In the genomic region with DNA sequence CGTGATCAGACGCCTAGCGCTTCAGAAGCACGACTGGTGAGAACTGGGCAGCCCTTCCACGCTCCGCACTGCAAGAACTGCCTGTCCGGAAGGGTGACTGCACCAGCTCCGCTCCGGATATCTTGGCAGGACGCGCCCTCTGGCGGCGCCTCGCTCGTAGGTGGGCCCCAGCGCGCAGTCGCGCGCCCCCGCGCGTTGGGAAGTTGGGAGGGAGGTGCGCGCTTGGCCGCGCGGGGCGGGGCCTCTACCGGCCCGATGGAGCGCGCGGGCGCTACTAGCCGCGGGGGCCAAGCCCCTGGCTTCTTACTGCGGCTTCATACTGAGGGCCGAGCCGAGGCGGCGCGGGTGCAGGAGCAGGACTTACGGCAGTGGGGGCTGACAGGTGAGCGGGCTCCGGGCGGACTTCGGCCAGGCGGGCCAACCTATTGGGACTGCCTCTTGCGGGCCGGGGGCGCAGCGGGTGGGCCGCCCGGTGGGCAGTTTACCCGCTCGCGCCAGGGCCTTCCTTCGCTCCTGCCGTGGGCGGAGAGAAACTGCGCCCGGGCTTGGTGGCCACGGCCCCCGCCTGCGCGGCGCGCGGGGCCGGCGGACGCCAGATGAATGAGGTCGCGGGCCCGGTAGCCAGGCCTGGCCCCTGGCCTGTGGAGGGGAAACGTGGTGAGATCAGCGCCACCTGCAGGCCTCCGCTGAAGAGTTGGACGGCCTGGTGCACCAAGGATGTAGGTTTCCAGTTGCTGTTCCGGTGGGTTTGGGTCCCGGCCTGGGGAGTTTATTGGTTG, we compare ENCODE assay signal across 8 cellular contexts. TPM values are rescaled to one million over a fixed set of nuclear protein-coding genes. Genes with fewer than 3 reads are reported as not detected.
DNase-seq lines count a peak whose midpoint lies in the region; ATAC-seq and TF ChIP-seq lines count a peak whose summit lies in the region.

A gene (plus strand): TSS at position 236 of the 779 bp plus-strand sequence. CDS start 20 bp downstream, at position 256.

- H3K9me3 Mint-ChIP-seq in GM23338 (peaks cover 6% of the 10 kb centered on the region; the same call in 2 of the 3 replicates), natural killer cell (no peaks in the 10 kb centered on the region)

- H3K36me3 ChIP-seq in GM23338 (ENCODE audit: insufficient read depth) = no peaks in the 10 kb centered on the region

- TF ChIP-seq CTCF in GM23338 (conservative IDR thresholded peaks at IDR 0.05; ENCODE audit: low read depth in 2 of 2) (peak; percentile 64 to 98), fibroblast of mammary gland (conservative IDR thresholded peaks at IDR 0.05; ENCODE audit: control insufficient read depth, insufficient read depth, low read depth, low read length) (peak; percentile 68), natural killer cell (IDR thresholded peaks at IDR 0.05) (peak; percentile 78)

- peak within 1 kb of the TSS; percentile 78 for H3K4me2 ChIP-seq in GM23338

- H3K27me3 Mint-ChIP-seq in GM23338 (ENCODE audit: insufficient read depth, low read depth, poor library complexity) = peaks cover 11% of the 10 kb centered on the region
- H3K27me3 Mint-ChIP-seq in natural killer cell (ENCODE audit: low read depth in 2 of 2) = peaks cover 0 to 8% of the 10 kb centered on the region in 2 donors

- peak within 1 kb of the TSS; percentile 80; the same call in 1 of the 2 replicates for H2AFZ ChIP-seq in GM23338

- H3K27ac Mint-ChIP-seq in GM23338 (no peak within 1 kb of the TSS; the same call in 1 of the 2 replicates), natural killer cell (peak within 1 kb of the TSS; percentile 81 to 89)

- H3K9me2 ChIP-seq in GM23338 (ENCODE audit: insufficient read depth) = 0 out of 2 replicates have a peak, but pooled peaks cover 4% of the 10 kb centered on the region

- no peaks in the 10 kb centered on the region for H3F3A ChIP-seq in GM23338 (replicated peaks; ENCODE audit: low read depth)

- peaks cover 49% of the 10 kb centered on the region for H3K4me1 Mint-ChIP-seq in GM23338
- H3K4me1 Mint-ChIP-seq in natural killer cell = peaks cover 30 to 42% of the 10 kb centered on the region in 2 donors

- H3K4me3 ChIP-seq in GM23338 = peak within 1 kb of the TSS; percentile 84
- peak within 1 kb of the TSS; percentile 84 for H3K4me3 ChIP-seq in fibroblast of mammary gland (ENCODE audit: control insufficient read depth, low read depth, low read length)

- peaks cover 16% of the 10 kb centered on the region; the same call in 1 of the 2 replicates for H4K20me1 ChIP-seq in GM23338 (replicated peaks; ENCODE audit: insufficient read depth)

- H3K27ac ChIP-seq in GM23338 (ENCODE audit: low read depth) = peak within 1 kb of the TSS; percentile 67; the same call in 1 of the 2 replicates

- ATAC-seq in GM23338 (peak; percentile 93), natural killer cell (peak; percentile 92 to 99 (median 93))

- no peaks in the 10 kb centered on the region; the same call in 1 of the 2 replicates for H3K27me3 ChIP-seq in GM23338 (ENCODE audit: insufficient read depth)

- DNase-seq in EH (ENCODE audit: low read depth) (peak; percentile 93), GM23338 (ENCODE audit: low spot score) (peak; percentile 95), LHCN-M2 (ENCODE audit: low read depth) (peak; percentile 93), RPMI7951 (ENCODE audit: low read depth) (peak; percentile 92), fibroblast of mammary gland (ENCODE audit: low read depth) (peak; percentile 95), natural killer cell (peak; percentile 92)
- peak; percentile 87 to 89 for DNase-seq in activated T-helper 1 cell treated with anti-CD3 and anti-CD28 coated beads, Interleukin-2, amount 50 U/mL, for 16 hours (ENCODE audit: low read depth in 1 of 2, low spot score in 1 of 2)
- DNase-seq in stimulated activated naive CD4-positive, alpha-beta T cell treated with Interleukin-2 at 50 U/mL for 16 hours (lab: John Stamatoyannopoulos, UW) = peak; percentile 91

- intact Hi-C loops in natural killer cell (cut with micrococcal nuclease) = loop anchor here (1.0 to 10.0 kb wide), 2 partner anchors 70 to 1012 kb away; a partner anchor contains a TSS

- peaks cover 43% of the 10 kb centered on the region for H3K79me2 ChIP-seq in GM23338 (replicated peaks; ENCODE audit: insufficient read depth)

- H3K36me3 Mint-ChIP-seq in GM23338 (ENCODE audit: low read depth) (peaks cover 6% of the 10 kb centered on the region; the same call in 1 of the 3 replicates), natural killer cell (no peaks in the 10 kb centered on the region)

- H3K4me1 ChIP-seq in GM23338 (ENCODE audit: insufficient read depth) = peaks cover 50% of the 10 kb centered on the region

- H3K4me3 Mint-ChIP-seq in GM23338 (peak within 1 kb of the TSS; percentile 91), natural killer cell (peak within 1 kb of the TSS; percentile 95)

TF ChIP-seq in GM23338, 12 proteins besides CTCF, POLR2A, EP300 and RAD21:
- TF ChIP-seq, protein P1, sequence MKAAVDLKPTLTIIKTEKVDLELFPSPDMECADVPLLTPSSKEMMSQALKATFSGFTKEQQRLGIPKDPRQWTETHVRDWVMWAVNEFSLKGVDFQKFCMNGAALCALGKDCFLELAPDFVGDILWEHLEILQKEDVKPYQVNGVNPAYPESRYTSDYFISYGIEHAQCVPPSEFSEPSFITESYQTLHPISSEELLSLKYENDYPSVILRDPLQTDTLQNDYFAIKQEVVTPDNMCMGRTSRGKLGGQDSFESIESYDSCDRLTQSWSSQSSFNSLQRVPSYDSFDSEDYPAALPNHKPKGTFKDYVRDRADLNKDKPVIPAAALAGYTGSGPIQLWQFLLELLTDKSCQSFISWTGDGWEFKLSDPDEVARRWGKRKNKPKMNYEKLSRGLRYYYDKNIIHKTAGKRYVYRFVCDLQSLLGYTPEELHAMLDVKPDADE (IDR thresholded peaks at IDR 0.05) = no peak
- TF ChIP-seq POLR2AphosphoS5 (IDR thresholded peaks at IDR 0.05; ENCODE audit: low read depth) (peak; percentile 79), CREB1 (CRISPR knock-in tag; IDR thresholded peaks at IDR 0.05; ENCODE audit: low read depth) (0 out of 2 replicates have a peak, but pooled peaks have one; percentile 36), EZH2 (IDR thresholded peaks at IDR 0.05; ENCODE audit: low read depth, unreplicated experiment) (no peak)
- TF ChIP-seq, protein P2, sequence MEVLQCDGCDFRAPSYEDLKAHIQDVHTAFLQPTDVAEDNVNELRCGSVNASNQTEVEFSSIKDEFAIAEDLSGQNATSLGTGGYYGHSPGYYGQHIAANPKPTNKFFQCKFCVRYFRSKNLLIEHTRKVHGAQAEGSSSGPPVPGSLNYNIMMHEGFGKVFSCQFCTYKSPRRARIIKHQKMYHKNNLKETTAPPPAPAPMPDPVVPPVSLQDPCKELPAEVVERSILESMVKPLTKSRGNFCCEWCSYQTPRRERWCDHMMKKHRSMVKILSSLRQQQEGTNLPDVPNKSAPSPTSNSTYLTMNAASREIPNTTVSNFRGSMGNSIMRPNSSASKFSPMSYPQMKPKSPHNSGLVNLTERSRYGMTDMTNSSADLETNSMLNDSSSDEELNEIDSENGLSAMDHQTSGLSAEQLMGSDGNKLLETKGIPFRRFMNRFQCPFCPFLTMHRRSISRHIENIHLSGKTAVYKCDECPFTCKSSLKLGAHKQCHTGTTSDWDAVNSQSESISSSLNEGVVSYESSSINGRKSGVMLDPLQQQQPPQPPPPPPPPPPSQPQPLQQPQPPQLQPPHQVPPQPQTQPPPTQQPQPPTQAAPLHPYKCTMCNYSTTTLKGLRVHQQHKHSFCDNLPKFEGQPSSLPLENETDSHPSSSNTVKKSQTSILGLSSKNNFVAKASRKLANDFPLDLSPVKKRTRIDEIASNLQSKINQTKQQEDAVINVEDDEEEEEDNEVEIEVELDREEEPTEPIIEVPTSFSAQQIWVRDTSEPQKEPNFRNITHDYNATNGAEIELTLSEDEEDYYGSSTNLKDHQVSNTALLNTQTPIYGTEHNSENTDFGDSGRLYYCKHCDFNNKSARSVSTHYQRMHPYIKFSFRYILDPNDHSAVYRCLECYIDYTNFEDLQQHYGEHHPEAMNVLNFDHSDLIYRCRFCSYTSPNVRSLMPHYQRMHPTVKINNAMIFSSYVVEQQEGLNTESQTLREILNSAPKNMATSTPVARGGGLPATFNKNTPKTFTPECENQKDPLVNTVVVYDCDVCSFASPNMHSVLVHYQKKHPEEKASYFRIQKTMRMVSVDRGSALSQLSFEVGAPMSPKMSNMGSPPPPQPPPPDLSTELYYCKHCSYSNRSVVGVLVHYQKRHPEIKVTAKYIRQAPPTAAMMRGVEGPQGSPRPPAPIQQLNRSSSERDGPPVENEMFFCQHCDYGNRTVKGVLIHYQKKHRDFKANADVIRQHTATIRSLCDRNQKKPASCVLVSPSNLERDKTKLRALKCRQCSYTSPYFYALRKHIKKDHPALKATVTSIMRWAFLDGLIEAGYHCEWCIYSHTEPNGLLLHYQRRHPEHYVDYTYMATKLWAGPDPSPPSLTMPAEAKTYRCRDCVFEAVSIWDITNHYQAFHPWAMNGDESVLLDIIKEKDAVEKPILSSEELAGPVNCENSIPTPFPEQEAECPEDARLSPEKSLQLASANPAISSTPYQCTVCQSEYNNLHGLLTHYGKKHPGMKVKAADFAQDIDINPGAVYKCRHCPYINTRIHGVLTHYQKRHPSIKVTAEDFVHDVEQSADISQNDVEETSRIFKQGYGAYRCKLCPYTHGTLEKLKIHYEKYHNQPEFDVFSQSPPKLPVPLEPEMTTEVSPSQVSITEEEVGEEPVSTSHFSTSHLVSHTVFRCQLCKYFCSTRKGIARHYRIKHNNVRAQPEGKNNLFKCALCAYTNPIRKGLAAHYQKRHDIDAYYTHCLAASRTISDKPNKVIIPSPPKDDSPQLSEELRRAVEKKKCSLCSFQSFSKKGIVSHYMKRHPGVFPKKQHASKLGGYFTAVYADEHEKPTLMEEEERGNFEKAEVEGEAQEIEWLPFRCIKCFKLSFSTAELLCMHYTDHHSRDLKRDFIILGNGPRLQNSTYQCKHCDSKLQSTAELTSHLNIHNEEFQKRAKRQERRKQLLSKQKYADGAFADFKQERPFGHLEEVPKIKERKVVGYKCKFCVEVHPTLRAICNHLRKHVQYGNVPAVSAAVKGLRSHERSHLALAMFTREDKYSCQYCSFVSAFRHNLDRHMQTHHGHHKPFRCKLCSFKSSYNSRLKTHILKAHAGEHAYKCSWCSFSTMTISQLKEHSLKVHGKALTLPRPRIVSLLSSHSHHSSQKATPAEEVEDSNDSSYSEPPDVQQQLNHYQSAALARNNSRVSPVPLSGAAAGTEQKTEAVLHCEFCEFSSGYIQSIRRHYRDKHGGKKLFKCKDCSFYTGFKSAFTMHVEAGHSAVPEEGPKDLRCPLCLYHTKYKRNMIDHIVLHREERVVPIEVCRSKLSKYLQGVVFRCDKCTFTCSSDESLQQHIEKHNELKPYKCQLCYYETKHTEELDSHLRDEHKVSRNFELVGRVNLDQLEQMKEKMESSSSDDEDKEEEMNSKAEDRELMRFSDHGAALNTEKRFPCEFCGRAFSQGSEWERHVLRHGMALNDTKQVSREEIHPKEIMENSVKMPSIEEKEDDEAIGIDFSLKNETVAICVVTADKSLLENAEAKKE (CRISPR knock-in tag; IDR thresholded peaks at IDR 0.05) = no peak

RNA-seq across cellular contexts. Expression of the gene that starts here (rescaled TPM):
- total RNA-seq in GM23338 (2014; rRNA removed; shearing (Covaris generic)) = 43.9 and 51.6 TPM in 2 replicates
- 25.4 and 29.8 TPM in 2 replicates for polyA plus RNA-seq in GM23338 (2016; fragmentation: Nextera tagmentation; extraction: Ambion mirVana)
- total RNA-seq in LHCN-M2 (2014; rRNA removed) (33.3 and 35.4 TPM in 2 replicates), natural killer cell (10 to 100 TPM; 35.8 to 45.7 (median 44.0) TPM)
- 22.3 TPM for polyA plus RNA-seq in LHCN-M2 (2012)
- 23.2 and 25.7 TPM in 2 replicates for total RNA-seq in RPMI7951 (2014; rRNA removed; shearing (Covaris generic))

Comparison
In these comparisons a context has a peak if more than half of its experiments do, and no peak if none do; other contexts are left out.
1. Peak in every context shown above with its lines: DNase-seq, ATAC-seq, H3K4me3 ChIP-seq and H3K27ac ChIP-seq.